ENCODE assay signal across 1 cellular context in genomic region chr16:28867646-28868045, GRCh38. TPM values are rescaled to one million over a fixed set of nuclear protein-coding genes. Genes with fewer than 3 reads are reported as not detected.
"Had no signal": no experiment of that assay in that cellular context is flagged by ENCODE, and none has a peak within 500 bp of the region (broad histone marks: within the 10 kb centered on the region; RNA-seq: fewer than 3 reads in every experiment).

No MANE protein-coding gene starts in this region.

RNA-seq across cellular contexts. Expression of gene ATP2A1, which starts 10.6 kb away (rescaled TPM):
- polyA plus RNA-seq: naive thymus-derived CD4-positive, alpha-beta T cell had no signal
